In genomic region chr12:93804392-93805179, GRCh38 we compare ENCODE assay signal across 13 cellular contexts.
DNase-seq lines count a peak whose midpoint lies in the region; ATAC-seq and TF ChIP-seq lines count a peak whose summit lies in the region.
"Had no signal": no experiment of that assay in that cellular context is flagged by ENCODE, and none has a peak within 500 bp of the region (broad histone marks: within the 10 kb centered on the region; RNA-seq: fewer than 3 reads in every experiment).

No MANE protein-coding gene starts in this region.

- H3K9me3 ChIP-seq in MG63 (no peaks in the 10 kb centered on the region; the same call in 1 of the 2 replicates), parathyroid adenoma (ENCODE audit: control insufficient read depth, low read length) (no peaks in the 10 kb centered on the region)
- H3K9me3 ChIP-seq: right lobe of liver had no signal

- TF ChIP-seq CTCF in parathyroid adenoma (IDR thresholded peaks at IDR 0.05) = no peak
- no peak for TF ChIP-seq CTCF in WTC11 (IDR thresholded peaks at IDR 0.05)
- TF ChIP-seq CTCF in GM23338 (conservative IDR thresholded peaks at IDR 0.05; ENCODE audit: low read depth in 2 of 2) = no peak

- H3K4me3 Mint-ChIP-seq in WTC11 = no peak overlapping the region
- H3K4me3 Mint-ChIP-seq in GM23338 = no peak overlapping the region

- H3K4me3 ChIP-seq in MG63 (no peak overlapping the region), parathyroid adenoma (ENCODE audit: low read depth, low read length) (no peak overlapping the region), GM23338 (no peak overlapping the region)
- H3K4me3 ChIP-seq: PC-9, right lobe of liver had no signal

- H3K9me2 ChIP-seq in GM23338 (ENCODE audit: insufficient read depth) = no peaks in the 10 kb centered on the region

- H3F3A ChIP-seq in GM23338 (replicated peaks; ENCODE audit: low read depth) = no peaks in the 10 kb centered on the region

- H3K9ac ChIP-seq in parathyroid adenoma = no peak overlapping the region

- no peaks in the 10 kb centered on the region for H4K20me1 ChIP-seq in GM23338 (replicated peaks; ENCODE audit: insufficient read depth)

- POLR2A ChIA-PET in WTC11 (lab: Charles Lee) = interaction anchor here (0.7 kb wide), 1 partner anchor 271 kb away, joined by 4 read pairs; no protein-coding TSS in a partner anchor

- H3K27ac ChIP-seq in parathyroid adenoma (peak overlapping the region; percentile 96), GM23338 (ENCODE audit: low read depth) (no peak overlapping the region)
- H3K27ac ChIP-seq: PC-9, right lobe of liver had no signal

- CTCF ChIA-PET in WTC11 (lab: Charles Lee) = no interaction called here

- peaks cover 16% of the 10 kb centered on the region for H3K4me1 Mint-ChIP-seq in WTC11
- peaks cover 11% of the 10 kb centered on the region; the same call in 2 of the 3 replicates for H3K4me1 Mint-ChIP-seq in GM23338

- H3K79me2 ChIP-seq in parathyroid adenoma (peaks cover 10% of the 10 kb centered on the region), GM23338 (replicated peaks; ENCODE audit: insufficient read depth) (no peaks in the 10 kb centered on the region)

- H2AFZ ChIP-seq in parathyroid adenoma = peak overlapping the region; percentile 67
- no peak overlapping the region for H2AFZ ChIP-seq in GM23338
- H2AFZ ChIP-seq: PC-9 had no signal

- no peak for ATAC-seq in WTC11
- no peak for ATAC-seq in GM23338

- H3K36me3 ChIP-seq in MG63 (no peaks in the 10 kb centered on the region), parathyroid adenoma (ENCODE audit: control insufficient read depth, insufficient read depth, low read length) (no peaks in the 10 kb centered on the region), GM23338 (ENCODE audit: insufficient read depth) (no peaks in the 10 kb centered on the region)
- H3K36me3 ChIP-seq: right lobe of liver had no signal

- H3K27me3 ChIP-seq in MG63 (no peaks in the 10 kb centered on the region), parathyroid adenoma (ENCODE audit: control insufficient read depth, insufficient read depth, low read length) (no peaks in the 10 kb centered on the region), GM23338 (ENCODE audit: insufficient read depth) (no peaks in the 10 kb centered on the region)
- H3K27me3 ChIP-seq: right lobe of liver had no signal

- no peaks in the 10 kb centered on the region for H3K36me3 Mint-ChIP-seq in WTC11
- H3K36me3 Mint-ChIP-seq in GM23338 (ENCODE audit: low read depth) = no peaks in the 10 kb centered on the region; the same call in 2 of the 3 replicates

- H3K4me2 ChIP-seq in parathyroid adenoma (ENCODE audit: low read length) = no peak overlapping the region
- H3K4me2 ChIP-seq in GM23338 = no peak overlapping the region
- H3K4me2 ChIP-seq: PC-9 had no signal

- H3K4me1 ChIP-seq in parathyroid adenoma (peaks cover 51% of the 10 kb centered on the region), GM23338 (ENCODE audit: insufficient read depth) (peaks cover 5% of the 10 kb centered on the region; the same call in 1 of the 2 replicates)
- H3K4me1 ChIP-seq: right lobe of liver had no signal

- DNase-seq in Daoy (ENCODE audit: low read depth) (peak; percentile 71), MG63 (peak; percentile 43), dermis blood vessel endothelial cell (peak; percentile 62), ecto neural progenitor cell (ENCODE audit: low spot score) (no peak), activated gamma-delta T cell treated with Interleukin-2 at 50 U/mL for 16 hours (no peak), WTC11 (ENCODE audit: low spot score) (no peak), GM23338 (ENCODE audit: low spot score) (no peak)
- DNase-seq: activated gamma-delta T cell, COR-L47, NCI-H2029, PC-9, right lobe of liver had no signal

- H3K9me3 Mint-ChIP-seq in WTC11 (peaks cover 6% of the 10 kb centered on the region), GM23338 (no peaks in the 10 kb centered on the region)

- no peak overlapping the region; the same call in 1 of the 2 replicates for H3K27ac Mint-ChIP-seq in WTC11
- H3K27ac Mint-ChIP-seq in GM23338 = no peak overlapping the region

- H3K27me3 Mint-ChIP-seq in WTC11 (ENCODE audit: low read depth) (no peaks in the 10 kb centered on the region), GM23338 (ENCODE audit: insufficient read depth, low read depth, poor library complexity) (peaks cover 2% of the 10 kb centered on the region)

TF ChIP-seq in WTC11, 78 proteins besides CTCF, POLR2A, EP300 and RAD21 (continues in another document):
- TF ChIP-seq ZNF232 (CRISPR knock-in tag; IDR thresholded peaks at IDR 0.05) (no peak), STAT6 (CRISPR knock-in tag; conservative IDR thresholded peaks at IDR 0.05; ENCODE audit: low read depth) (no peak), TCF7 (CRISPR knock-in tag; IDR thresholded peaks at IDR 0.05; ENCODE audit: low read depth) (no peak), ZNF512 (CRISPR knock-in tag; IDR thresholded peaks at IDR 0.05; ENCODE audit: borderline replicate concordance) (no peak), ELF4 (CRISPR knock-in tag; IDR thresholded peaks at IDR 0.05; ENCODE audit: low read depth) (no peak)

TF ChIP-seq in GM23338, 12 proteins besides CTCF, POLR2A, EP300 and RAD21:
- TF ChIP-seq REST (IDR thresholded peaks at IDR 0.05; ENCODE audit: unreplicated experiment) (no peak), CREB1 (CRISPR knock-in tag; IDR thresholded peaks at IDR 0.05; ENCODE audit: low read depth) (no peak), POLR2AphosphoS5 (IDR thresholded peaks at IDR 0.05; ENCODE audit: low read depth) (no peak), JUNB (IDR thresholded peaks at IDR 0.05; ENCODE audit: unreplicated experiment) (no peak)

Comparison
In these comparisons a context has a peak if more than half of its experiments do, and no peak if none do; other contexts are left out.
1. DNase-seq: peak in Daoy (single experiment), MG63 (single experiment) and dermis blood vessel endothelial cell (single experiment); none in ecto neural progenitor cell (single experiment), activated gamma-delta T cell treated with Interleukin-2 at 50 U/mL for 16 hours (single experiment), WTC11 (single experiment) and GM23338 (single experiment).